1 cellular context compared by ENCODE assay signal in the genomic region with DNA sequence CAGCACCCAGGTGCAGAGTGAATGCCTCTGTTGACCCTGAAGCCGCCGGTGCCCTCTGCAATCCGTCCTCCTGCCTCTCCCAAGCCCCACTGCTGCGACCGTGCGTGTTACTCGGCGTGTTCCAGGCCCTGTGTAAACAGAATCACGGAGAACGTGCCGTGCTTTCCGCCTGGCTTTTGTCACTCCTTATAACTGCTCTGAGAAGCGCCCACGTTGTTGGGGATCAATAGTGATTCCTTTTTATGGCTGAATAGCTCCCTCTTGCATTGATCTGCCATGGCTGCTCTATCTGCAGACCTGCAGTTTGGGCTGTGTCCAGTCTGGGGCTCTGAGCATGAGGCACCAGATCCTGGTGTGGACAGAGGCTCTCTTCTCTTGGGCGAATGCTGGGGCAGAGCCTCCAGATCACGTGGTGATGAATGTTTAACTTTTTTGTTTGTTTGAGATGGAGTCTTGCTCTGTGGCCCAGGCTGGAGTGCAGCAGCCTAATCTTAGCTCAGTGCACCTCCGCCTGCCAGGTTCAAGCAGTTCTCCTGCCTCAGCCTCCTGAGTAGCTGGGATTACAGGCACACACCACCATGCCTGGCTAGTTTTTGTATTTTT.
TF ChIP-seq lines count a peak whose summit lies in the region.

No MANE protein-coding gene starts in this region.

TF ChIP-seq in GM23338, 12 proteins besides CTCF, POLR2A, EP300 and RAD21 (continued from another document):
- TF ChIP-seq, protein P1, sequence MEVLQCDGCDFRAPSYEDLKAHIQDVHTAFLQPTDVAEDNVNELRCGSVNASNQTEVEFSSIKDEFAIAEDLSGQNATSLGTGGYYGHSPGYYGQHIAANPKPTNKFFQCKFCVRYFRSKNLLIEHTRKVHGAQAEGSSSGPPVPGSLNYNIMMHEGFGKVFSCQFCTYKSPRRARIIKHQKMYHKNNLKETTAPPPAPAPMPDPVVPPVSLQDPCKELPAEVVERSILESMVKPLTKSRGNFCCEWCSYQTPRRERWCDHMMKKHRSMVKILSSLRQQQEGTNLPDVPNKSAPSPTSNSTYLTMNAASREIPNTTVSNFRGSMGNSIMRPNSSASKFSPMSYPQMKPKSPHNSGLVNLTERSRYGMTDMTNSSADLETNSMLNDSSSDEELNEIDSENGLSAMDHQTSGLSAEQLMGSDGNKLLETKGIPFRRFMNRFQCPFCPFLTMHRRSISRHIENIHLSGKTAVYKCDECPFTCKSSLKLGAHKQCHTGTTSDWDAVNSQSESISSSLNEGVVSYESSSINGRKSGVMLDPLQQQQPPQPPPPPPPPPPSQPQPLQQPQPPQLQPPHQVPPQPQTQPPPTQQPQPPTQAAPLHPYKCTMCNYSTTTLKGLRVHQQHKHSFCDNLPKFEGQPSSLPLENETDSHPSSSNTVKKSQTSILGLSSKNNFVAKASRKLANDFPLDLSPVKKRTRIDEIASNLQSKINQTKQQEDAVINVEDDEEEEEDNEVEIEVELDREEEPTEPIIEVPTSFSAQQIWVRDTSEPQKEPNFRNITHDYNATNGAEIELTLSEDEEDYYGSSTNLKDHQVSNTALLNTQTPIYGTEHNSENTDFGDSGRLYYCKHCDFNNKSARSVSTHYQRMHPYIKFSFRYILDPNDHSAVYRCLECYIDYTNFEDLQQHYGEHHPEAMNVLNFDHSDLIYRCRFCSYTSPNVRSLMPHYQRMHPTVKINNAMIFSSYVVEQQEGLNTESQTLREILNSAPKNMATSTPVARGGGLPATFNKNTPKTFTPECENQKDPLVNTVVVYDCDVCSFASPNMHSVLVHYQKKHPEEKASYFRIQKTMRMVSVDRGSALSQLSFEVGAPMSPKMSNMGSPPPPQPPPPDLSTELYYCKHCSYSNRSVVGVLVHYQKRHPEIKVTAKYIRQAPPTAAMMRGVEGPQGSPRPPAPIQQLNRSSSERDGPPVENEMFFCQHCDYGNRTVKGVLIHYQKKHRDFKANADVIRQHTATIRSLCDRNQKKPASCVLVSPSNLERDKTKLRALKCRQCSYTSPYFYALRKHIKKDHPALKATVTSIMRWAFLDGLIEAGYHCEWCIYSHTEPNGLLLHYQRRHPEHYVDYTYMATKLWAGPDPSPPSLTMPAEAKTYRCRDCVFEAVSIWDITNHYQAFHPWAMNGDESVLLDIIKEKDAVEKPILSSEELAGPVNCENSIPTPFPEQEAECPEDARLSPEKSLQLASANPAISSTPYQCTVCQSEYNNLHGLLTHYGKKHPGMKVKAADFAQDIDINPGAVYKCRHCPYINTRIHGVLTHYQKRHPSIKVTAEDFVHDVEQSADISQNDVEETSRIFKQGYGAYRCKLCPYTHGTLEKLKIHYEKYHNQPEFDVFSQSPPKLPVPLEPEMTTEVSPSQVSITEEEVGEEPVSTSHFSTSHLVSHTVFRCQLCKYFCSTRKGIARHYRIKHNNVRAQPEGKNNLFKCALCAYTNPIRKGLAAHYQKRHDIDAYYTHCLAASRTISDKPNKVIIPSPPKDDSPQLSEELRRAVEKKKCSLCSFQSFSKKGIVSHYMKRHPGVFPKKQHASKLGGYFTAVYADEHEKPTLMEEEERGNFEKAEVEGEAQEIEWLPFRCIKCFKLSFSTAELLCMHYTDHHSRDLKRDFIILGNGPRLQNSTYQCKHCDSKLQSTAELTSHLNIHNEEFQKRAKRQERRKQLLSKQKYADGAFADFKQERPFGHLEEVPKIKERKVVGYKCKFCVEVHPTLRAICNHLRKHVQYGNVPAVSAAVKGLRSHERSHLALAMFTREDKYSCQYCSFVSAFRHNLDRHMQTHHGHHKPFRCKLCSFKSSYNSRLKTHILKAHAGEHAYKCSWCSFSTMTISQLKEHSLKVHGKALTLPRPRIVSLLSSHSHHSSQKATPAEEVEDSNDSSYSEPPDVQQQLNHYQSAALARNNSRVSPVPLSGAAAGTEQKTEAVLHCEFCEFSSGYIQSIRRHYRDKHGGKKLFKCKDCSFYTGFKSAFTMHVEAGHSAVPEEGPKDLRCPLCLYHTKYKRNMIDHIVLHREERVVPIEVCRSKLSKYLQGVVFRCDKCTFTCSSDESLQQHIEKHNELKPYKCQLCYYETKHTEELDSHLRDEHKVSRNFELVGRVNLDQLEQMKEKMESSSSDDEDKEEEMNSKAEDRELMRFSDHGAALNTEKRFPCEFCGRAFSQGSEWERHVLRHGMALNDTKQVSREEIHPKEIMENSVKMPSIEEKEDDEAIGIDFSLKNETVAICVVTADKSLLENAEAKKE (CRISPR knock-in tag; IDR thresholded peaks at IDR 0.05), result no peak
- TF ChIP-seq STAT1 (IDR thresholded peaks at IDR 0.05; ENCODE audit: unreplicated experiment), result no peak
- TF ChIP-seq ZNF331 (CRISPR knock-in tag; IDR thresholded peaks at IDR 0.05; ENCODE audit: low read depth), result no peak
- no peak for TF ChIP-seq JUNB (IDR thresholded peaks at IDR 0.05; ENCODE audit: unreplicated experiment)
- TF ChIP-seq CREB1 (CRISPR knock-in tag; IDR thresholded peaks at IDR 0.05; ENCODE audit: low read depth), result no peak
- no peak for TF ChIP-seq NANOG (IDR thresholded peaks at IDR 0.05; ENCODE audit: borderline replicate concordance)
- no peak for TF ChIP-seq EZH2 (IDR thresholded peaks at IDR 0.05; ENCODE audit: low read depth, unreplicated experiment)
